7 cellular contexts compared by ENCODE assay signal in the genomic region with DNA sequence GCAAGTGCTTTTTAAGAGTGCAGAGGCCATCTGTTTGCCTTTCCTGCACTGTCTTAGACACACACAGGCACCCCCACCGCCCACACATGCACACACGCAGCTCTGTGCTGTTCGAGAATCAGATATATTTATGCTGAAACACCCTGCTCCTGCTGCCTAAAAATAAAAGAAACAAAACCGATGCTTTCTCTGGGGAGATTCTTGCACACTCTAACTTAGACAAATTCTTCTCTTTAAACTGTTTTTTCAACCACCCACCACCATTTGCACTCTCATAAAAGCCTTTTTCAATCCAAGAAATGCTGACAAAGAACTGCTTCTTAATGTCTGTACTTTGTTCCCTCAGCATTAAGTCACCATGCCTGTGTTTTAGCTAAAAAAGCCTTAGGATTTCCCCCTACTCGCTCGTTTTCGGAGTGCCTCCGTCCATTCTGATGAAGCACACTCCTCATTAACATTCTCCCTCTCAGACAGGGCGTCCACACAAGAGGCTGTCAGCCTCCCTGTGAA. TPM values are rescaled to one million over a fixed set of nuclear protein-coding genes. Genes with fewer than 3 reads are reported as not detected.
A peak's percentile ranks its signal among the peaks of the same experiment; 100 is the strongest.
DNase-seq lines count a peak whose midpoint lies in the region; ATAC-seq and TF ChIP-seq lines count a peak whose summit lies in the region.

No MANE protein-coding gene starts in this region.

- no peaks in the 10 kb centered on the region for H4K20me1 ChIP-seq in GM23338 (replicated peaks; ENCODE audit: insufficient read depth)

- no peak for DNase-seq in GM23338 (ENCODE audit: low spot score)
- peak in 35 of 58 donors; percentile 9 to 83 (median 38) for DNase-seq in anterior cingulate cortex (lab: John Stamatoyannopoulos, UW)
- DNase-seq in ovary: peak in 4 of 5 donors; percentile 32 to 69 (median 38)
- DNase-seq in activated gamma-delta T cell (lab: John Stamatoyannopoulos, UW): no peak
- DNase-seq in esophagus squamous epithelium (lab: John Stamatoyannopoulos, UW): no peak
- no peak for DNase-seq in vagina (ENCODE audit: extremely low spot score in 2 of 2)

- ATAC-seq in GM18511 (IDR thresholded peaks at IDR 0.05; ENCODE audit: unreplicated experiment): peak; percentile 84
- peak; percentile 11; the same call in 1 of the 3 replicates for ATAC-seq in GM23338

- H3K4me1 Mint-ChIP-seq in GM23338: peaks cover 30% of the 10 kb centered on the region

- peak overlapping the region; percentile 3; the same call in 1 of the 2 replicates for H3K27ac Mint-ChIP-seq in GM23338

- H3K36me3 ChIP-seq in GM23338 (ENCODE audit: insufficient read depth) (no peaks in the 10 kb centered on the region; the same call in 1 of the 2 replicates), ovary (no peaks in the 10 kb centered on the region), esophagus squamous epithelium (peaks cover 0 to 24% (median 0%) of the 10 kb centered on the region in 3 donors), vagina (no peaks in the 10 kb centered on the region)

- H3K27me3 Mint-ChIP-seq in GM23338 (ENCODE audit: insufficient read depth, low read depth, poor library complexity): peaks cover 6% of the 10 kb centered on the region

- H3K36me3 Mint-ChIP-seq in GM23338 (ENCODE audit: low read depth): peaks cover 28% of the 10 kb centered on the region

- H3K27ac ChIP-seq in GM23338 (ENCODE audit: low read depth): no peak overlapping the region
- H3K27ac ChIP-seq in ovary: no peak overlapping the region
- no peak overlapping the region for H3K27ac ChIP-seq in esophagus squamous epithelium
- no peak overlapping the region for H3K27ac ChIP-seq in vagina

- 0 out of 2 replicates have a peak, but pooled peaks cover 2% of the 10 kb centered on the region for H3F3A ChIP-seq in GM23338 (replicated peaks; ENCODE audit: low read depth)

- H2AFZ ChIP-seq in GM23338: no peak overlapping the region

- intact Hi-C loops in ovary (cut with DNase I) (no loop called here), esophagus squamous epithelium (cut with DNase I) (no loop called here), vagina (cut with DNase I) (no loop called here)

- no peak overlapping the region for H3K4me2 ChIP-seq in GM23338

- TF ChIP-seq POLR2A in ovary (IDR thresholded peaks at IDR 0.05): no peak
- TF ChIP-seq POLR2A in esophagus squamous epithelium (IDR thresholded peaks at IDR 0.05): no peak
- TF ChIP-seq POLR2A in vagina (IDR thresholded peaks at IDR 0.05): no peak

- no peak for TF ChIP-seq EP300 in ovary (IDR thresholded peaks at IDR 0.05)

- no peaks in the 10 kb centered on the region for H3K9me3 ChIP-seq in ovary
- H3K9me3 ChIP-seq in esophagus squamous epithelium: no peaks in the 10 kb centered on the region
- H3K9me3 ChIP-seq in vagina: no peaks in the 10 kb centered on the region

- H3K4me1 ChIP-seq in GM23338 (ENCODE audit: insufficient read depth): peaks cover 12% of the 10 kb centered on the region
- H3K4me1 ChIP-seq in ovary (ENCODE audit: insufficient read depth): peaks cover 1% of the 10 kb centered on the region
- peaks cover 0 to 24% (median 3%) of the 10 kb centered on the region in 3 donors for H3K4me1 ChIP-seq in esophagus squamous epithelium
- H3K4me1 ChIP-seq in vagina: peaks cover 10% of the 10 kb centered on the region

- H3K4me3 ChIP-seq in GM23338 (no peak overlapping the region), ovary (no peak overlapping the region), esophagus squamous epithelium (no peak overlapping the region), vagina (no peak overlapping the region)

- TF ChIP-seq CTCF in GM23338 (conservative IDR thresholded peaks at IDR 0.05; ENCODE audit: low read depth in 2 of 2) (no peak), ovary (IDR thresholded peaks at IDR 0.05) (no peak), esophagus squamous epithelium (IDR thresholded peaks at IDR 0.05) (no peak), vagina (IDR thresholded peaks at IDR 0.05) (no peak)

- no peaks in the 10 kb centered on the region for H3K9me2 ChIP-seq in GM23338 (ENCODE audit: insufficient read depth)

- 13 to 15% (median 15%) methylated on average over 9 of the region's 9 CpGs for WGBS in ovary, 3 donors
- WGBS in esophagus squamous epithelium, 2 donors: 49 to 65% methylated on average over 8 to 9 of the region's 9 CpGs

- peaks cover 3% of the 10 kb centered on the region; the same call in 1 of the 3 replicates for H3K9me3 Mint-ChIP-seq in GM23338

- no peaks in the 10 kb centered on the region for H3K27me3 ChIP-seq in GM23338 (ENCODE audit: insufficient read depth)
- H3K27me3 ChIP-seq in ovary: no peaks in the 10 kb centered on the region
- no peaks in the 10 kb centered on the region for H3K27me3 ChIP-seq in esophagus squamous epithelium
- no peaks in the 10 kb centered on the region for H3K27me3 ChIP-seq in vagina

- no peak overlapping the region for H3K4me3 Mint-ChIP-seq in GM23338

- no peaks in the 10 kb centered on the region for H3K79me2 ChIP-seq in GM23338 (replicated peaks; ENCODE audit: insufficient read depth)

TF ChIP-seq in GM23338, 12 proteins besides CTCF, POLR2A, EP300 and RAD21:
- TF ChIP-seq EZH2phosphoT487 (IDR thresholded peaks at IDR 0.05; ENCODE audit: unreplicated experiment) (no peak), ETS1 (IDR thresholded peaks at IDR 0.05) (no peak), REST (IDR thresholded peaks at IDR 0.05; ENCODE audit: unreplicated experiment) (no peak), STAT1 (IDR thresholded peaks at IDR 0.05; ENCODE audit: unreplicated experiment) (no peak), ZNF331 (CRISPR knock-in tag; IDR thresholded peaks at IDR 0.05; ENCODE audit: low read depth) (no peak)
TF ChIP-seq in GM23338: peak in this region for 0.

RNA-seq across cellular contexts. Expression of gene SLC12A8, which starts 26.2 kb away (rescaled TPM):
- total RNA-seq in GM23338 (2014; rRNA removed; shearing (Covaris generic)): 10.1 and 15.9 TPM in 2 replicates
- polyA plus RNA-seq in GM23338 (2016; fragmentation: Nextera tagmentation; extraction: Ambion mirVana) (4.6 and 6.9 TPM in 2 replicates), ovary (10 to 100 TPM in 1 of 2 donors, under 1 TPM in 1; 0.57 to 11.0 TPM)
- total RNA-seq in ovary (10 to 100 TPM in 1 of 7 donors, 1 to 10 TPM in 3, under 1 TPM in 3; 0.28 to 11.5 (median 1.5) TPM), esophagus squamous epithelium (10 to 100 TPM in 3 of 4 donors, 1 to 10 TPM in 1; 9.9 to 15.9 (median 13.8) TPM), vagina (6.1 TPM)

Comparison
In these comparisons a context has a peak if more than half of its experiments do, and no peak if none do; other contexts are left out.
1. DNase-seq: peak in anterior cingulate cortex (35 of 58) and ovary (4 of 5); none in GM23338 (single experiment), activated gamma-delta T cell (single experiment), esophagus squamous epithelium (single experiment) and vagina (0 of 2).